ENCODE assay signal across 1 cellular context in genomic region chr10:124010563-124011131, GRCh38.
TF ChIP-seq lines count a peak whose summit lies in the region.

No MANE protein-coding gene starts in this region.

TF ChIP-seq in HCT116, 20 proteins besides CTCF, POLR2A, EP300 and RAD21 (continued from another document):
- TF ChIP-seq ATF3 (IDR thresholded peaks at IDR 0.05) (no peak), SIN3A (IDR thresholded peaks at IDR 0.05; ENCODE audit: low read depth) (no peak), POLR2AphosphoS5 (IDR thresholded peaks at IDR 0.05; ENCODE audit: low read depth, low read length) (no peak), ZNF274 (IDR thresholded peaks at IDR 0.05; ENCODE audit: low read depth, low read length) (no peak), SRF (IDR thresholded peaks at IDR 0.05; ENCODE audit: low read depth) (no peak), REST (IDR thresholded peaks at IDR 0.05; ENCODE audit: low read depth) (no peak), ZFX (IDR thresholded peaks at IDR 0.05) (no peak), TCF7L2 (IDR thresholded peaks at IDR 0.05; ENCODE audit: borderline replicate concordance, extremely low read depth, insufficient read depth, insufficient read length) (no peak), EGR1 (IDR thresholded peaks at IDR 0.05; ENCODE audit: low read depth) (no peak), CBX3 (IDR thresholded peaks at IDR 0.05; ENCODE audit: low read depth) (no peak)
